ENCODE assay signal across 2 cellular contexts in genomic region chr10:74956555-74957111, GRCh38.
TF ChIP-seq lines count a peak whose summit lies in the region.

No MANE protein-coding gene starts in this region.

TF ChIP-seq in SK-N-SH, 30 proteins besides CTCF, POLR2A, EP300 and RAD21 (continued from another document):
- TF ChIP-seq PBX3 (IDR thresholded peaks at IDR 0.05) (no peak), REST (IDR thresholded peaks at IDR 0.05; ENCODE audit: low read depth, low read length) (no peak)

TF ChIP-seq in K562, 482 proteins besides CTCF, POLR2A, EP300 and RAD21 (continued from another document):
- TF ChIP-seq TRIM25 (IDR thresholded peaks at IDR 0.05; ENCODE audit: borderline replicate concordance): no peak
- no peak for TF ChIP-seq NONO (IDR thresholded peaks at IDR 0.05; ENCODE audit: low read depth in 2 of 2, low read length in 1 of 2)
- no peak for TF ChIP-seq GMEB1 (CRISPR knock-in tag; IDR thresholded peaks at IDR 0.05)
- no peak for TF ChIP-seq ATF7 (IDR thresholded peaks at IDR 0.05)
